Comparison of ENCODE assay signal across 8 cellular contexts in genomic region chr1:154669464-154670282, GRCh38.
DNase-seq lines count a peak whose midpoint lies in the region; ATAC-seq and TF ChIP-seq lines count a peak whose summit lies in the region.

No MANE protein-coding gene starts in this region.

- no peak for ATAC-seq in GM18861 (IDR thresholded peaks at IDR 0.05; ENCODE audit: unreplicated experiment)

- TF ChIP-seq CTCF in GM12875 (IDR thresholded peaks at IDR 0.05; ENCODE audit: borderline replicate concordance, insufficient read depth, low read depth, low read length) = peak; percentile 80
- peak; percentile 79 for TF ChIP-seq CTCF in fibroblast of villous mesenchyme (IDR thresholded peaks at IDR 0.05; ENCODE audit: insufficient read depth, low read depth, low read length)

- DNase-seq in LoVo (ENCODE audit: low spot score) = peak; percentile 56
- peak; percentile 73 for DNase-seq in RKO (ENCODE audit: low spot score)
- DNase-seq in activated T-helper 1 cell treated with anti-CD3 and anti-CD28 coated beads, Interleukin-2, amount 50 U/mL, for 16 hours (ENCODE audit: low read depth in 1 of 2, low spot score in 1 of 2) = peak; percentile 37 to 59
- DNase-seq in fibroblast of villous mesenchyme (ENCODE audit: low read depth) = peak; percentile 76
- DNase-seq in non-pigmented ciliary epithelial cell (ENCODE audit: low read depth) = peak; percentile 54
- DNase-seq in superior temporal gyrus (ENCODE audit: extremely low spot score) = peak; percentile 91

- no peak overlapping the region for H3K4me3 ChIP-seq in GM12875 (ENCODE audit: low read depth, low read length)
- no peak overlapping the region for H3K4me3 ChIP-seq in fibroblast of villous mesenchyme (ENCODE audit: low read depth, low read length)
